In genomic region chr13:95246292-95247082, GRCh38 we compare ENCODE assay signal across 1 cellular context.
TF ChIP-seq lines count a peak whose summit lies in the region.

No MANE protein-coding gene starts in this region.

TF ChIP-seq in SK-N-SH, 30 proteins besides CTCF, POLR2A, EP300 and RAD21 (continued from another document):
- TF ChIP-seq YY1 (IDR thresholded peaks at IDR 0.05; ENCODE audit: low read depth) (no peak), JUND (IDR thresholded peaks at IDR 0.05) (no peak), ZBTB33 (IDR thresholded peaks at IDR 0.05; ENCODE audit: borderline replicate concordance, low read depth) (no peak), SIN3A (IDR thresholded peaks at IDR 0.05; ENCODE audit: borderline replicate concordance, low read depth, low read length) (no peak), FOXJ3 (CRISPR knock-in tag; IDR thresholded peaks at IDR 0.05) (no peak)
TF ChIP-seq in SK-N-SH: peak in this region for 0.
